Comparison of ENCODE assay signal across 27 cellular contexts in the genomic region with DNA sequence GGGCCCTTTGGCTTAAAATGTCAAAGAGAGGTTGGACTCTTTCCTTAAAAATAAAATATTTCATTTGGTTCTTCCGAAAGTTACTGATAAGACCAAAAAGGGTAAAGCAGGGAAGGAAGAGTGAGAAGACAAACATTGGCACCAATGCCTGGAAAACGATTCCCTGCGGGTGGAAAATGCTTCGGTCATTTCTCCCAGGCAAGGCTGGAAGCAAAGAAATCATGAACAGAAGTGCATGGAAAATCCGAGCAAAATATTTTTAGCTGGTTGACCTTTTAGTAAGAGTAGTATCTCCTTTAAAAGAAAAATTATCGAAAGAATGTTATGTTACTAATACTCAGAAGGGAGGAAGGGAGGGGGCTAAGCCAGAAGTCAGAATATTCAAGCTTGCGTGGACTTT.
"Had no signal": no experiment of that assay in that cellular context is flagged by ENCODE, and none has a peak within 500 bp of the region (broad histone marks: within the 10 kb centered on the region; RNA-seq: fewer than 3 reads in every experiment).

No MANE protein-coding gene starts in this region.

- H3K9me3 ChIP-seq: heart right ventricle, left lung, tibial artery, upper lobe of left lung had no signal

- H3K4me3 ChIP-seq: heart right ventricle, left lung, smooth muscle cell, tibial artery, upper lobe of left lung had no signal

- ATAC-seq: esophagus mucosa; heart right ventricle; left cardiac atrium; left lung; naive thymus-derived CD8-positive, alpha-beta T cell; sciatic nerve; stimulated activated naive CD8-positive, alpha-beta T cell treated with anti-CD3 and anti-CD28 coated beads, Interleukin-15, amount 100 ng/mL, for 72 hours had no signal

- H3K4me2 ChIP-seq: smooth muscle cell had no signal

- H3K27ac Mint-ChIP-seq: endodermal cell; naive thymus-derived CD8-positive, alpha-beta T cell; nephron progenitor cell; progenitor cell of endocrine pancreas had no signal

- H3K79me2 ChIP-seq: parathyroid adenoma had no signal

- DNase-seq: effector CD8-positive, alpha-beta T cell; endodermal cell; foreskin melanocyte; glutamatergic neuron; heart right ventricle; hippocampal formation; left cardiac atrium; left lung; mesenchymal stem cell; midbrain; naive thymus-derived CD8-positive, alpha-beta T cell; nephron progenitor cell; stimulated activated CD4-positive, alpha-beta T cell treated with anti-CD3 and anti-CD28 coated beads, Interleukin-12 subunit alpha, Interleukin-12 subunit beta, amount 100 ng/mL, for 4 hours; stimulated activated CD4-positive, alpha-beta T cell treated with anti-CD3 and anti-CD28 coated beads, Interleukin-1b, Interleukin-23, amount 100 ng/mL, for 48 hours; stimulated activated CD4-positive, alpha-beta T cell treated with anti-CD3 and anti-CD28 coated beads, Interleukin-4, amount 100 ng/mL, for 1 hour; stimulated activated CD8-positive, alpha-beta memory T cell treated with anti-CD3 and anti-CD28 coated beads, Interleukin-4, amount 100 ng/mL, for 48 hours; stimulated activated naive CD4-positive, alpha-beta T cell; stimulated activated naive CD8-positive, alpha-beta T cell treated with anti-CD3 and anti-CD28 coated beads, Interleukin-15, amount 100 ng/mL, for 72 hours; tibial artery; upper lobe of left lung had no signal

- H3K4me1 ChIP-seq: parathyroid adenoma had no signal

- H3K9me3 Mint-ChIP-seq: dendritic cell treated with granulocyte-macrophage colony-stimulating factor and Interleukin-4, amounts not matched to agents 40 ng/mL and 50 ng/mL, for 4 days; endodermal cell; naive thymus-derived CD8-positive, alpha-beta T cell; stimulated activated naive CD8-positive, alpha-beta T cell treated with anti-CD3 and anti-CD28 coated beads, Interleukin-15, amount 100 ng/mL, for 72 hours had no signal

- H3K36me3 ChIP-seq: heart right ventricle, left lung, tibial artery, upper lobe of left lung had no signal

- H3K4me1 Mint-ChIP-seq: stimulated activated naive CD8-positive, alpha-beta T cell treated with anti-CD3 and anti-CD28 coated beads, Interleukin-15, amount 100 ng/mL, for 72 hours had no signal

- H3K27ac ChIP-seq: epithelial cell of prostate, left lung, parathyroid adenoma, upper lobe of left lung had no signal

- H3K36me3 Mint-ChIP-seq: naive thymus-derived CD8-positive, alpha-beta T cell had no signal

- H3K27me3 ChIP-seq: heart right ventricle, left lung, tibial artery, upper lobe of left lung had no signal

- H3K9ac ChIP-seq: parathyroid adenoma had no signal

- H3K4me3 Mint-ChIP-seq: dendritic cell treated with granulocyte-macrophage colony-stimulating factor and Interleukin-4, amounts not matched to agents 40 ng/mL and 50 ng/mL, for 4 days; endodermal cell; naive thymus-derived CD8-positive, alpha-beta T cell; nephron progenitor cell; stimulated activated naive CD8-positive, alpha-beta T cell treated with anti-CD3 and anti-CD28 coated beads, Interleukin-15, amount 100 ng/mL, for 72 hours had no signal
